Comparison of ENCODE assay signal across 14 cellular contexts in the genomic region with DNA sequence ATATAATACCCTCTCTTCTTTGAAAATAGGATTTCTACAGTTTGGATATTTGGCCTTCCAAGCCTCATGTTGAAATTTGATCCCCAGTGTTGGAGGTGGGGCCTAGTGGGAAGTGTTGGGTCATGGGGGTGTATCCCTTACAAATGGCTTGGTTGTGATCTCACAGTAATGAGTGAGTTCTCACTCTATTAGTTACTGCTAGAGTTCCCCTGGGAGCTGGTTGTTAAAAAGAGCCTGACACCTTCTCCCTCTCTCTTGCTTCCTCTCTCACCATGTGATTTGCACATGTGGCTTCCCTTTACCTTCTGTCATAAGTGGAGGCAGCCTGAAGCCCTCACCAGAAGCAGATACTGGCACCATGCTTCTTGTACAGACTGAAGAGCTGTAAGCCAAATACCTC.
DNase-seq lines count a peak whose midpoint lies in the region; ATAC-seq and TF ChIP-seq lines count a peak whose summit lies in the region.
"Had no signal": no experiment of that assay in that cellular context is flagged by ENCODE, and none has a peak within 500 bp of the region (broad histone marks: within the 10 kb centered on the region; RNA-seq: fewer than 3 reads in every experiment).

No MANE protein-coding gene starts in this region.

- no peak overlapping the region for H3K4me3 ChIP-seq in epithelial cell of esophagus (ENCODE audit: low read length)
- H3K4me3 ChIP-seq: adrenal gland, gastrocnemius medialis, right atrium auricular region had no signal

- ATAC-seq in GM18520 (IDR thresholded peaks at IDR 0.05; ENCODE audit: unreplicated experiment) (peak; percentile 95), GM21619 (IDR thresholded peaks at IDR 0.05; ENCODE audit: unreplicated experiment) (peak; percentile 83), GM21825 (IDR thresholded peaks at IDR 0.05; ENCODE audit: unreplicated experiment) (no peak)
- ATAC-seq: gastrocnemius medialis, Panc1 had no signal

- no peak for TF ChIP-seq CTCF in epithelial cell of esophagus (IDR thresholded peaks at IDR 0.05; ENCODE audit: insufficient read depth, low read depth, low read length, missing control alignments)

- DNase-seq in NCI-H1436 treated with DMSO at 0.1 percent for 48 hours (lab: John Stamatoyannopoulos, UW), result peak; percentile 29
- peak; percentile 0 for DNase-seq in epithelial cell of esophagus (ENCODE audit: low read depth)
- DNase-seq in DMS53 (lab: John Stamatoyannopoulos, UW), result no peak
- no peak for DNase-seq in activated CD4-positive, alpha-beta T cell treated with anti-CD3 and anti-CD28 coated beads, Interleukin-2, amount 50 U/mL, for 4 hours
- DNase-seq in SIG-M5 treated with dmso at 0.1 percent for 504 hours (lab: John Stamatoyannopoulos, UW; ENCODE audit: unreplicated experiment), result no peak
- DNase-seq: gastrocnemius medialis, NCI-H146, NCI-H526 had no signal

Comparison
In these comparisons a context has a peak if more than half of its experiments do, and no peak if none do; other contexts are left out.
1. DNase-seq: peak in NCI-H1436 treated with DMSO at 0.1 percent for 48 hours (single experiment) and epithelial cell of esophagus (single experiment); none in DMS53 (single experiment), activated CD4-positive, alpha-beta T cell treated with anti-CD3 and anti-CD28 coated beads, Interleukin-2, amount 50 U/mL, for 4 hours (0 of 2) and SIG-M5 treated with dmso at 0.1 percent for 504 hours (single experiment).